Comparison of ENCODE assay signal across 9 cellular contexts in genomic region chr13:49240017-49240416, GRCh38. TPM values are rescaled to one million over a fixed set of nuclear protein-coding genes. Genes with fewer than 3 reads are reported as not detected.
A peak's percentile ranks its signal among the peaks of the same experiment; 100 is the strongest.
DNase-seq lines count a peak whose midpoint lies in the region; ATAC-seq, FAIRE-seq and TF ChIP-seq lines count a peak whose summit lies in the region.
"Had no signal": no experiment of that assay in that cellular context is flagged by ENCODE, and none has a peak within 500 bp of the region (broad histone marks: within the 10 kb centered on the region; RNA-seq: fewer than 3 reads in every experiment).

No MANE protein-coding gene starts in this region.

- CTCF ChIA-PET in A549 (lab: Yijun Ruan, JAX) = interaction anchor here (0.8 to 2.2 kb wide), 4 partner anchors 11 to 204 kb away, joined by 3 to 8 read pairs (median 4); partner anchors contain the start of gene SETDB2

- ATAC-seq in A549 = peak; percentile 80 to 84
- ATAC-seq in lung (ENCODE audit: insufficient read depth, low FRiP score) = no peak
- no peak for ATAC-seq in GM21423 (IDR thresholded peaks at IDR 0.05; ENCODE audit: unreplicated experiment)

- H3K36me3 ChIP-seq in adipocyte (ENCODE audit: control insufficient read depth, insufficient read depth, low read length, severe bottlenecking) (no peaks in the 10 kb centered on the region), lung (ENCODE audit: control insufficient read depth in 2 of 2, insufficient read depth in 2 of 2, low read length in 2 of 2) (peaks cover 0 to 1% of the 10 kb centered on the region in 2 donors)

- no peak overlapping the region for H3K9ac ChIP-seq in adipocyte (ENCODE audit: low read length)

- no peak overlapping the region for H3K4me2 ChIP-seq in A549

- H3K4me1 ChIP-seq in A549 = no peaks in the 10 kb centered on the region
- H3K4me1 ChIP-seq in adipocyte (ENCODE audit: control insufficient read depth, insufficient read depth, low read length) = no peaks in the 10 kb centered on the region
- no peaks in the 10 kb centered on the region for H3K4me1 ChIP-seq in lung (ENCODE audit: control insufficient read depth in 2 of 2, insufficient read depth in 2 of 2, low read length in 2 of 2)

- peak; percentile 16 to 26; a peak in 1 of 5 replicates for TF ChIP-seq RAD21 in A549 (conservative IDR thresholded peaks at IDR 0.05 in 1 of 2, IDR thresholded peaks at IDR 0.05 in 1 of 2)

- TF ChIP-seq CTCF in A549 (IDR thresholded peaks at IDR 0.05) (peak; percentile 35), lung (IDR thresholded peaks at IDR 0.05; ENCODE audit: control extremely low read depth, extremely low read depth) (peak; percentile 8)

- no peak overlapping the region for H3K27ac ChIP-seq in A549
- H3K27ac ChIP-seq in lung (ENCODE audit: low read depth in 1 of 2, low read length in 1 of 2) = no peak overlapping the region

- no peak for TF ChIP-seq EP300 in A549 (IDR thresholded peaks at IDR 0.05)

- H3K9me3 ChIP-seq in A549 (no peaks in the 10 kb centered on the region), adipocyte (ENCODE audit: control insufficient read depth, low read length) (no peaks in the 10 kb centered on the region), lung (ENCODE audit: control insufficient read depth in 2 of 2, insufficient read depth in 1 of 2, low read length in 1 of 2) (no peaks in the 10 kb centered on the region)

- H3K4me3 ChIP-seq in A549 (no peak overlapping the region), adipocyte (ENCODE audit: low read length) (no peak overlapping the region), lung (no peak overlapping the region)

- TF ChIP-seq POLR2A in A549 (IDR thresholded peaks at IDR 0.05; ENCODE audit: low read length) = no peak

- DNase-seq in A549 (ENCODE audit: low read depth in 1 of 2, low spot score in 1 of 2) = peak in 1 of 2 experiments; percentile 24
- DNase-seq in GDM1 (lab: John Stamatoyannopoulos, UW) = peak; percentile 40
- DNase-seq in NAMALWA (ENCODE audit: low spot score) = peak; percentile 74
- peak; percentile 65 for DNase-seq in adipocyte (ENCODE audit: low read depth)
- no peak for DNase-seq in lung (ENCODE audit: low spot score)
- DNase-seq in mucosa of gallbladder (ENCODE audit: low spot score) = no peak
- DNase-seq in NCI-H345 (lab: John Stamatoyannopoulos, UW) = no peak

- 4% methylated on average over 4 of the region's 4 CpGs for WGBS in A549 (ENCODE audit: missing lambda C conversion rate)
- 42 to 47% methylated on average over 4 of the region's 4 CpGs for WGBS in lung, 2 donors

- FAIRE-seq in A549 (lab: Jason Lieb, UNC) = no peak

- H3K27me3 ChIP-seq in adipocyte (replicated peaks; ENCODE audit: control insufficient read depth, insufficient read depth, low read length) (no peaks in the 10 kb centered on the region), lung (ENCODE audit: control insufficient read depth, insufficient read depth) (no peaks in the 10 kb centered on the region)

- POLR2A ChIA-PET in A549 (lab: Yijun Ruan, JAX) = interaction anchor here (0.5 kb wide), 1 partner anchor 204 kb away, joined by 3 read pairs; the partner anchor contains the start of genes CAB39L and SETDB2

TF ChIP-seq in A549, 52 proteins besides CTCF, POLR2A, EP300 and RAD21 (continues in another document):
- TF ChIP-seq ELK1 (IDR thresholded peaks at IDR 0.05; ENCODE audit: low read depth, low read length) = no peak
- TF ChIP-seq RCOR1 (IDR thresholded peaks at IDR 0.05; ENCODE audit: low read depth, low read length) = no peak
- no peak for TF ChIP-seq HMGXB4 (CRISPR knock-in tag; IDR thresholded peaks at IDR 0.05; ENCODE audit: borderline replicate concordance)
- TF ChIP-seq E2F6 (IDR thresholded peaks at IDR 0.05; ENCODE audit: borderline replicate concordance, low read depth) = no peak
- TF ChIP-seq HDAC2 (IDR thresholded peaks at IDR 0.05) = no peak
- TF ChIP-seq MAX (IDR thresholded peaks at IDR 0.05) = no peak
- TF ChIP-seq MAFK (IDR thresholded peaks at IDR 0.05; ENCODE audit: partially characterized antibody) = no peak
- TF ChIP-seq KDM1A (IDR thresholded peaks at IDR 0.05; ENCODE audit: low read depth) = no peak
- no peak for TF ChIP-seq HOXB13 (CRISPR knock-in tag; IDR thresholded peaks at IDR 0.05; ENCODE audit: low read depth)
- TF ChIP-seq NPAS2 (CRISPR knock-in tag; IDR thresholded peaks at IDR 0.05; ENCODE audit: borderline replicate concordance) = no peak
- TF ChIP-seq MAZ (IDR thresholded peaks at IDR 0.05; ENCODE audit: borderline replicate concordance, low read depth, low read length) = no peak
- TF ChIP-seq SMC3 (IDR thresholded peaks at IDR 0.05) = no peak
- TF ChIP-seq USF2 (IDR thresholded peaks at IDR 0.05) = no peak
- TF ChIP-seq EHMT2 (IDR thresholded peaks at IDR 0.05; ENCODE audit: low read depth) = no peak
- no peak for TF ChIP-seq CEBPB (IDR thresholded peaks at IDR 0.05)
- no peak for TF ChIP-seq SREBF2 (IDR thresholded peaks at IDR 0.05)
- no peak for TF ChIP-seq ESRRA (IDR thresholded peaks at IDR 0.05; ENCODE audit: borderline replicate concordance, low read length)
- no peak for TF ChIP-seq RARB (CRISPR knock-in tag; IDR thresholded peaks at IDR 0.05)

RNA-seq across cellular contexts. Expression of gene CDADC1, which starts 7.7 kb away (rescaled TPM):
- polyA plus RNA-seq in A549 (2011; rRNA removed) = 5.6 and 9.6 TPM in 2 replicates
- 2.7 TPM in 2 replicates for polyA plus RNA-seq in A549 (2012; cell fraction: cytosol; rRNA removed)
- polyA plus RNA-seq in A549 (2012; cell fraction: nucleus; rRNA removed) = 0.58 and 1.2 TPM in 2 replicates
- polyA plus RNA-seq in A549 (2017; fragmentation: RNase III; extraction: RNeasy Plus Mini Kit Qiagen cat#74134 plus additional on column Dnase treatment) = 3.8 to 5.2 TPM (median 4.3 TPM) in 3 replicates
- polyA minus RNA-seq in A549 (2011; rRNA and poly(A)+ RNA removed) = 0.95 and 1.9 TPM in 2 replicates
- 10 to 100 TPM in 1 of 2 donors, 1 to 10 TPM in 1; 8.9 to 11.6 TPM for total RNA-seq in lung
- polyA plus RNA-seq in lung = 1 to 10 TPM; 5.2 to 5.3 TPM
- total RNA-seq in mucosa of gallbladder = 9.4 TPM

RNA-seq across cellular contexts. Expression of gene MLNR, which starts 19.9 kb away (rescaled TPM):
- polyA plus RNA-seq in A549 (2011; rRNA removed) = 0.30 TPM in 1 of 2 replicates, not detected in the other
- 0.45 and 0.47 TPM in 2 replicates for polyA plus RNA-seq in A549 (2012; cell fraction: cytosol; rRNA removed)
- polyA plus RNA-seq in A549 (2012; cell fraction: nucleus; rRNA removed) = 0.49 and 1.1 TPM in 2 replicates
- polyA plus RNA-seq in A549 (2017; fragmentation: RNase III; extraction: RNeasy Plus Mini Kit Qiagen cat#74134 plus additional on column Dnase treatment) = 0.51 to 0.63 TPM (median 0.54 TPM) in 3 replicates
- 0.54 and 0.70 TPM in 2 replicates for polyA minus RNA-seq in A549 (2011; rRNA and poly(A)+ RNA removed)
- not detected for total RNA-seq in lung
- under 1 TPM in 1 of 2 donors, not detected in 1; 0.02 TPM for polyA plus RNA-seq in lung
- total RNA-seq in mucosa of gallbladder = not detected
- total RNA-seq: temporal lobe had no signal

Comparison
In these comparisons a context has a peak if more than half of its experiments do, and no peak if none do; other contexts are left out.
1. ATAC-seq: peak in A549 (2 of 2); none in lung (single experiment) and GM21423 (single experiment).
2. DNase-seq: peak in GDM1 (single experiment), NAMALWA (single experiment) and adipocyte (single experiment); none in lung (single experiment), mucosa of gallbladder (single experiment) and NCI-H345 (single experiment).